Comparison of ENCODE assay signal across 11 cellular contexts in genomic region chr1:22711071-22711470, GRCh38. TPM values are rescaled to one million over a fixed set of nuclear protein-coding genes. Genes with fewer than 3 reads are reported as not detected.
DNase-seq lines count a peak whose midpoint lies in the region; ATAC-seq and TF ChIP-seq lines count a peak whose summit lies in the region.
"Had no signal": no experiment of that assay in that cellular context is flagged by ENCODE, and none has a peak within 500 bp of the region (broad histone marks: within the 10 kb centered on the region; RNA-seq: fewer than 3 reads in every experiment).

No MANE protein-coding gene starts in this region.

- peak overlapping the region; percentile 82; the same call in 1 of the 2 replicates for H3K4me2 ChIP-seq in GM23338

- TF ChIP-seq CTCF in AG04450 (IDR thresholded peaks at IDR 0.05; ENCODE audit: low read depth, low read length) (no peak), GM23338 (conservative IDR thresholded peaks at IDR 0.05; ENCODE audit: low read depth in 2 of 2) (no peak), coronary artery (IDR thresholded peaks at IDR 0.05) (no peak)

- H3K79me2 ChIP-seq in GM23338 (replicated peaks; ENCODE audit: insufficient read depth), result no peaks in the 10 kb centered on the region

- CTCF ChIA-PET in AG04450 (lab: Charles Lee), result no interaction called here
- CTCF ChIA-PET in activated CD4-positive, alpha-beta memory T cell treated with anti-CD3 and anti-CD28 coated beads for 36 hours (lab: Charles Lee), result no interaction called here

- no peaks in the 10 kb centered on the region for H3K9me2 ChIP-seq in GM23338 (ENCODE audit: insufficient read depth)

- H3K36me3 ChIP-seq in GM23338 (ENCODE audit: insufficient read depth), result no peaks in the 10 kb centered on the region
- H3K36me3 ChIP-seq: neutrophil had no signal

- no peak for ATAC-seq in GM23338
- ATAC-seq in natural killer cell treated with Interleukin-12 subunit alpha and Interleukin-12 subunit beta and Interleukin-15 and Interleukin-18, amount 100 ng/mL, for 72 hours, result no peak
- ATAC-seq in T-helper 17 cell, result no peak
- no peak for ATAC-seq in GM19395 (IDR thresholded peaks at IDR 0.05; ENCODE audit: unreplicated experiment)

- H3K27me3 ChIP-seq in AG04450 (ENCODE audit: control insufficient read depth, insufficient read depth, low read length) (no peaks in the 10 kb centered on the region), GM23338 (ENCODE audit: insufficient read depth) (peaks cover 29% of the 10 kb centered on the region)

- H3K4me1 Mint-ChIP-seq in GM23338 (peaks cover 6% of the 10 kb centered on the region), T-helper 17 cell (peaks cover 12% of the 10 kb centered on the region)
- no peaks in the 10 kb centered on the region for H3K4me1 Mint-ChIP-seq in natural killer cell treated with Interleukin-12 subunit alpha and Interleukin-12 subunit beta and Interleukin-15 and Interleukin-18, amount 100 ng/mL, for 72 hours (ENCODE audit: low read depth in 2 of 2)
- H3K4me1 Mint-ChIP-seq in activated CD4-positive, alpha-beta memory T cell treated with anti-CD3 and anti-CD28 coated beads for 36 hours (ENCODE audit: low read depth), result peaks cover 16% of the 10 kb centered on the region

- no peaks in the 10 kb centered on the region for H4K20me1 ChIP-seq in GM23338 (replicated peaks; ENCODE audit: insufficient read depth)

- H3K9me3 Mint-ChIP-seq in GM23338, result no peaks in the 10 kb centered on the region; the same call in 1 of the 3 replicates
- no peaks in the 10 kb centered on the region for H3K9me3 Mint-ChIP-seq in natural killer cell treated with Interleukin-12 subunit alpha and Interleukin-12 subunit beta and Interleukin-15 and Interleukin-18, amount 100 ng/mL, for 72 hours
- no peaks in the 10 kb centered on the region for H3K9me3 Mint-ChIP-seq in activated CD4-positive, alpha-beta memory T cell treated with anti-CD3 and anti-CD28 coated beads for 36 hours
- H3K9me3 Mint-ChIP-seq: stimulated activated naive CD8-positive, alpha-beta T cell treated with anti-CD3 and anti-CD28 coated beads, Interleukin-15, Interleukin-2, amounts not matched to agents 100 ng/mL and 50 ng/mL, for 24 hours had no signal

- H3K4me3 Mint-ChIP-seq in GM23338 (no peak overlapping the region), T-helper 17 cell (no peak overlapping the region)
- no peak overlapping the region for H3K4me3 Mint-ChIP-seq in natural killer cell treated with Interleukin-12 subunit alpha and Interleukin-12 subunit beta and Interleukin-15 and Interleukin-18, amount 100 ng/mL, for 72 hours
- no peak overlapping the region for H3K4me3 Mint-ChIP-seq in activated CD4-positive, alpha-beta memory T cell treated with anti-CD3 and anti-CD28 coated beads for 36 hours

- H3K4me1 ChIP-seq in GM23338 (ENCODE audit: insufficient read depth), result no peaks in the 10 kb centered on the region; the same call in 1 of the 2 replicates

- no peak overlapping the region for H3K27ac Mint-ChIP-seq in GM23338
- H3K27ac Mint-ChIP-seq in natural killer cell treated with Interleukin-12 subunit alpha and Interleukin-12 subunit beta and Interleukin-15 and Interleukin-18, amount 100 ng/mL, for 72 hours, result no peak overlapping the region
- H3K27ac Mint-ChIP-seq in T-helper 17 cell, result no peak overlapping the region
- H3K27ac Mint-ChIP-seq in activated CD4-positive, alpha-beta memory T cell treated with anti-CD3 and anti-CD28 coated beads for 36 hours, result no peak overlapping the region
- H3K27ac Mint-ChIP-seq: stimulated activated naive CD8-positive, alpha-beta T cell treated with anti-CD3 and anti-CD28 coated beads, Interleukin-15, Interleukin-2, amounts not matched to agents 100 ng/mL and 50 ng/mL, for 24 hours had no signal

- intact Hi-C loops in activated CD4-positive, alpha-beta memory T cell treated with anti-CD3 and anti-CD28 coated beads for 36 hours (cut with micrococcal nuclease), result no loop called here

- no peak overlapping the region for H2AFZ ChIP-seq in GM23338

- H3K4me3 ChIP-seq in AG04450 (ENCODE audit: low read depth, low read length) (peak overlapping the region; percentile 69), GM23338 (peak overlapping the region; percentile 60; the same call in 1 of the 2 replicates), coronary artery (peak overlapping the region; percentile 81)

- DNase-seq in AG04450 (ENCODE audit: low read depth, low spot score) (no peak), GM23338 (ENCODE audit: low spot score) (peak; percentile 45), coronary artery (ENCODE audit: low spot score) (no peak), T-helper 17 cell (no peak), hippocampal formation (lab: John Stamatoyannopoulos, UW) (no peak)
- peak; percentile 22 for DNase-seq in natural killer cell treated with Interleukin-12 subunit alpha and Interleukin-12 subunit beta and Interleukin-15 and Interleukin-18, amount 100 ng/mL, for 72 hours (ENCODE audit: low spot score)
- DNase-seq in activated CD4-positive, alpha-beta memory T cell treated with anti-CD3 and anti-CD28 coated beads for 36 hours, result no peak

- POLR2A ChIA-PET in AG04450 (lab: Yijun Ruan, JAX), result interaction anchor here (1.0 kb wide), 1 partner anchor 20 kb away, joined by 3 read pairs; no protein-coding TSS in a partner anchor
- POLR2A ChIA-PET in activated CD4-positive, alpha-beta memory T cell treated with anti-CD3 and anti-CD28 coated beads for 36 hours (lab: Charles Lee), result no interaction called here

- H3K36me3 Mint-ChIP-seq in GM23338 (ENCODE audit: low read depth) (no peaks in the 10 kb centered on the region), T-helper 17 cell (ENCODE audit: low read depth) (no peaks in the 10 kb centered on the region)
- H3K36me3 Mint-ChIP-seq in natural killer cell treated with Interleukin-12 subunit alpha and Interleukin-12 subunit beta and Interleukin-15 and Interleukin-18, amount 100 ng/mL, for 72 hours, result no peaks in the 10 kb centered on the region
- H3K36me3 Mint-ChIP-seq in activated CD4-positive, alpha-beta memory T cell treated with anti-CD3 and anti-CD28 coated beads for 36 hours, result no peaks in the 10 kb centered on the region

- no peak overlapping the region for H3K27ac ChIP-seq in AG04450 (ENCODE audit: low read depth, low read length)
- H3K27ac ChIP-seq in GM23338 (ENCODE audit: low read depth), result no peak overlapping the region
- H3K27ac ChIP-seq in coronary artery, result peak overlapping the region in 1 of 2 donors; percentile 68
- H3K27ac ChIP-seq: neutrophil had no signal

- H3K9me3 ChIP-seq in AG04450 (ENCODE audit: control insufficient read depth, insufficient read depth, low read length), result no peaks in the 10 kb centered on the region; the same call in 1 of the 2 replicates
- no peaks in the 10 kb centered on the region for H3K9me3 ChIP-seq in T-helper 17 cell (ENCODE audit: control insufficient read depth, low read length, poor library complexity, severe bottlenecking)
- H3K9me3 ChIP-seq: neutrophil had no signal

- no peaks in the 10 kb centered on the region for H3F3A ChIP-seq in GM23338 (replicated peaks; ENCODE audit: low read depth)

- H3K27me3 Mint-ChIP-seq in GM23338 (ENCODE audit: insufficient read depth, low read depth, poor library complexity) (peaks cover 31% of the 10 kb centered on the region), T-helper 17 cell (peaks cover 71% of the 10 kb centered on the region)
- peaks cover 38 to 45% of the 10 kb centered on the region in 2 donors for H3K27me3 Mint-ChIP-seq in natural killer cell treated with Interleukin-12 subunit alpha and Interleukin-12 subunit beta and Interleukin-15 and Interleukin-18, amount 100 ng/mL, for 72 hours
- H3K27me3 Mint-ChIP-seq in activated CD4-positive, alpha-beta memory T cell treated with anti-CD3 and anti-CD28 coated beads for 36 hours, result peaks cover 68% of the 10 kb centered on the region

TF ChIP-seq in GM23338, 12 proteins besides CTCF, POLR2A, EP300 and RAD21:
- no peak for TF ChIP-seq EZH2phosphoT487 (IDR thresholded peaks at IDR 0.05; ENCODE audit: unreplicated experiment)
- no peak for TF ChIP-seq ZNF331 (CRISPR knock-in tag; IDR thresholded peaks at IDR 0.05; ENCODE audit: low read depth)
- no peak for TF ChIP-seq CREB1 (CRISPR knock-in tag; IDR thresholded peaks at IDR 0.05; ENCODE audit: low read depth)
- no peak for TF ChIP-seq ZNF114 (CRISPR knock-in tag; IDR thresholded peaks at IDR 0.05)

RNA-seq across cellular contexts. Expression of gene EPHB2, which starts 0.4 kb away (rescaled TPM):
- polyA plus RNA-seq in AG04450 (2011; rRNA removed) (30.9 and 41.7 TPM in 2 replicates), GM23338 (2016; fragmentation: Nextera tagmentation; extraction: Ambion mirVana) (4.1 and 4.5 TPM in 2 replicates)
- polyA minus RNA-seq in AG04450 (2011; rRNA and poly(A)+ RNA removed), result 90.5 and 127 TPM in 2 replicates
- 19.2 and 20.1 TPM in 2 replicates for total RNA-seq in GM23338 (2014; rRNA removed; shearing (Covaris generic))
- total RNA-seq in natural killer cell treated with Interleukin-12 subunit alpha and Interleukin-12 subunit beta and Interleukin-15 and Interleukin-18, amount 100 ng/mL, for 72 hours, result not detected
- under 1 TPM in 1 of 2 donors, not detected in 1; 0.15 TPM for total RNA-seq in T-helper 17 cell
- total RNA-seq in activated CD4-positive, alpha-beta memory T cell treated with anti-CD3 and anti-CD28 coated beads for 36 hours, result under 1 TPM; 0.07 to 0.17 TPM

RNA-seq across cellular contexts. Expression of gene C1QB, which starts 58.0 kb away (rescaled TPM):
- polyA plus RNA-seq in AG04450 (2011; rRNA removed) (not detected in 2 replicates), GM23338 (2016; fragmentation: Nextera tagmentation; extraction: Ambion mirVana) (not detected in 2 replicates)
- not detected in 2 replicates for polyA minus RNA-seq in AG04450 (2011; rRNA and poly(A)+ RNA removed)
- total RNA-seq in GM23338 (2014; rRNA removed; shearing (Covaris generic)), result not detected in 2 replicates
- not detected for total RNA-seq in natural killer cell treated with Interleukin-12 subunit alpha and Interleukin-12 subunit beta and Interleukin-15 and Interleukin-18, amount 100 ng/mL, for 72 hours
- not detected for total RNA-seq in T-helper 17 cell
- total RNA-seq in activated CD4-positive, alpha-beta memory T cell treated with anti-CD3 and anti-CD28 coated beads for 36 hours, result not detected
- total RNA-seq: dermis microvascular lymphatic vessel endothelial cell had no signal

Comparison
In these comparisons a context has a peak if more than half of its experiments do, and no peak if none do; other contexts are left out.
1. DNase-seq: peak in GM23338 (single experiment) and natural killer cell treated with Interleukin-12 subunit alpha and Interleukin-12 subunit beta and Interleukin-15 and Interleukin-18, amount 100 ng/mL, for 72 hours (single experiment); none in AG04450 (single experiment), coronary artery (single experiment), T-helper 17 cell (0 of 3), activated CD4-positive, alpha-beta memory T cell treated with anti-CD3 and anti-CD28 coated beads for 36 hours (single experiment) and hippocampal formation (0 of 2).
2. RNA of gene EPHB2, which starts 0.4 kb away (total RNA-seq): 19.2 to 20.1 TPM in GM23338; 0.07 to 0.17 TPM in activated CD4-positive, alpha-beta memory T cell treated with anti-CD3 and anti-CD28 coated beads for 36 hours, 0.15 TPM in T-helper 17 cell and not detected in natural killer cell treated with Interleukin-12 subunit alpha and Interleukin-12 subunit beta and Interleukin-15 and Interleukin-18, amount 100 ng/mL, for 72 hours; every median in the first group is over 10 times any median in the second.
3. Peak in every context shown above with its lines, with median percentiles within 50 percentile points of each other: H3K4me3 ChIP-seq.